8 cellular contexts compared by ENCODE assay signal in the genomic region with DNA sequence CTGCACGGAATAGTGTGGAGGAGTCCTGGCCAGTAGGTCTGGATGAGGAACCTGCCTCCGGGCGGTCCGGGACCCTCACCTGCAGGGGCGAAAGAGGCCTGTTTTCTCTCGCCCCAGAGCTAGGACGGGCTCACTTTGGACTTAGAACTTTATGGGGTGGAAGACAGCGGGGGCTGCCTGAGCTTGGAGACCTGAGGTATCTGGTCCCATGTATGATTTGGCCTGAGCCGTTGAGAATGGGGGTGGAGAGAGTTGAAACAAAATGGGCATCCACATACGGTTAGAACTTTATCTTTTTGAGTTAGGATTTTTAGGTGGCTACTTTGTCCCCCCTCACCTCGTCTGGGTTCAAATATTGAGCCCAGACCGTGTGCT. TPM values are rescaled to one million over a fixed set of nuclear protein-coding genes. Genes with fewer than 3 reads are reported as not detected.
DNase-seq lines count a peak whose midpoint lies in the region; ATAC-seq and TF ChIP-seq lines count a peak whose summit lies in the region.

No MANE protein-coding gene starts in this region.

- peak overlapping the region; percentile 96 to 100 (median 99) for H3K4me3 Mint-ChIP-seq in immature natural killer cell

- H3K27me3 ChIP-seq in adipocyte (replicated peaks; ENCODE audit: control insufficient read depth, insufficient read depth, low read length) (no peaks in the 10 kb centered on the region), subcutaneous abdominal adipose tissue (ENCODE audit: control insufficient read depth in 5 of 5, insufficient read depth in 4 of 5, low read length in 5 of 5) (no peaks in the 10 kb centered on the region)

- H3K27ac ChIP-seq in C4-2B (peak overlapping the region; percentile 96), subcutaneous abdominal adipose tissue (ENCODE audit: low read depth, low read length) (peak overlapping the region; percentile 99)

- peak overlapping the region; percentile 99 for H3K4me3 ChIP-seq in adipocyte (ENCODE audit: low read length)
- peak overlapping the region; percentile 88 to 98 (median 94) for H3K4me3 ChIP-seq in subcutaneous abdominal adipose tissue (ENCODE audit: low read depth in 1 of 5, low read length in 5 of 5)

- TF ChIP-seq CTCF in C4-2B (conservative IDR thresholded peaks at IDR 0.05): no peak

- peaks cover 53% of the 10 kb centered on the region for H3K4me1 ChIP-seq in adipocyte (ENCODE audit: control insufficient read depth, insufficient read depth, low read length)
- peaks cover 10 to 71% (median 65%) of the 10 kb centered on the region in 5 donors for H3K4me1 ChIP-seq in subcutaneous abdominal adipose tissue (ENCODE audit: control insufficient read depth in 5 of 5, insufficient read depth in 5 of 5, low read length in 5 of 5)

- H3K36me3 Mint-ChIP-seq in immature natural killer cell: peaks cover 0 to 4% (median 0%) of the 10 kb centered on the region in 3 donors

- H3K27me3 Mint-ChIP-seq in immature natural killer cell (ENCODE audit: low read depth in 3 of 3): peaks cover 11 to 21% (median 16%) of the 10 kb centered on the region in 3 donors

- H3K36me3 ChIP-seq in adipocyte (ENCODE audit: control insufficient read depth, insufficient read depth, low read length, severe bottlenecking) (peaks cover 18% of the 10 kb centered on the region), subcutaneous abdominal adipose tissue (ENCODE audit: control insufficient read depth in 5 of 5, insufficient read depth in 5 of 5, low read length in 5 of 5) (no peaks in the 10 kb centered on the region)

- H3K9ac ChIP-seq in adipocyte (ENCODE audit: low read length) (peak overlapping the region; percentile 99), subcutaneous abdominal adipose tissue (ENCODE audit: low read length in 5 of 5) (peak overlapping the region; percentile 97 to 99 (median 98))

- peaks cover 74 to 80% of the 10 kb centered on the region in 2 donors for H3K4me1 Mint-ChIP-seq in immature natural killer cell

- ATAC-seq in GM19043 (IDR thresholded peaks at IDR 0.05; ENCODE audit: low read depth, unreplicated experiment): peak; percentile 33
- ATAC-seq in HG03175 (IDR thresholded peaks at IDR 0.05; ENCODE audit: unreplicated experiment): peak; percentile 48

- no peaks in the 10 kb centered on the region for H3K9me3 Mint-ChIP-seq in immature natural killer cell

- no peaks in the 10 kb centered on the region for H3K9me3 ChIP-seq in adipocyte (ENCODE audit: control insufficient read depth, low read length)
- no peaks in the 10 kb centered on the region for H3K9me3 ChIP-seq in subcutaneous abdominal adipose tissue (ENCODE audit: control insufficient read depth in 5 of 5, low read length in 5 of 5)

- peak overlapping the region; percentile 99 to 100 (median 100) for H3K27ac Mint-ChIP-seq in immature natural killer cell

- DNase-seq in adipocyte (ENCODE audit: low read depth): peak; percentile 88
- no peak for DNase-seq in immature natural killer cell
- DNase-seq in NCI-H128 (lab: John Stamatoyannopoulos, UW; ENCODE audit: unreplicated experiment): no peak
- no peak for DNase-seq in stimulated activated CD4-positive, alpha-beta T cell treated with anti-CD3 and anti-CD28 coated beads, Interleukin-12 subunit alpha, Interleukin-12 subunit beta, amount 100 ng/mL, for 4 hours

RNA-seq across cellular contexts. Expression of a gene that starts 0.7 kb away (rescaled TPM):
- 10 to 100 TPM; 30.0 to 38.2 (median 33.5) TPM for polyA plus RNA-seq in immature natural killer cell

RNA-seq across cellular contexts. Expression of a gene that starts 31.5 kb away (rescaled TPM):
- 100 to 1,000 TPM in 2 of 3 donors, 10 to 100 TPM in 1; 92.8 to 153 (median 145) TPM for polyA plus RNA-seq in immature natural killer cell
